In genomic region chr16:89200850-89201466, GRCh38 we compare ENCODE assay signal across 9 cellular contexts. TPM values are rescaled to one million over a fixed set of nuclear protein-coding genes. Genes with fewer than 3 reads are reported as not detected.
DNase-seq lines count a peak whose midpoint lies in the region; ATAC-seq and TF ChIP-seq lines count a peak whose summit lies in the region.
"Had no signal": no experiment of that assay in that cellular context is flagged by ENCODE, and none has a peak within 500 bp of the region (broad histone marks: within the 10 kb centered on the region; RNA-seq: fewer than 3 reads in every experiment).

No MANE protein-coding gene starts in this region.

- H3K79me1 ChIP-seq in mesendoderm (ENCODE audit: low read length), result no peaks in the 10 kb centered on the region

- peak overlapping the region; percentile 91 for H3K4me2 ChIP-seq in mesendoderm (ENCODE audit: low read length)

- no CpG with 5 or more reads among the region's 68 CpGs for WGBS in mesendoderm (ENCODE audit: extremely low coverage, insufficient coverage, low lambda C conversion rate)

- no peak for DNase-seq in stimulated activated naive CD8-positive, alpha-beta T cell treated with anti-CD3 and anti-CD28 coated beads, Interleukin-15, amount 100 ng/mL, for 72 hours
- DNase-seq in stimulated activated naive CD8-positive, alpha-beta T cell treated with anti-CD3 and anti-CD28 coated beads, Interleukin-15, Interleukin-2, amounts not matched to agents 100 U/mL and 50 U/mL, for 24 hours, result no peak
- DNase-seq in chondrocyte (ENCODE audit: low spot score), result peak; percentile 82
- DNase-seq in mesendoderm, result no peak
- DNase-seq in SIG-M5 treated with dmso at 0.1 percent for 504 hours (lab: John Stamatoyannopoulos, UW; ENCODE audit: unreplicated experiment), result no peak
- DNase-seq in GM19238 (ENCODE audit: insufficient read length, low spot score), result no peak
- no peak for DNase-seq in NCI-H2171 treated with DMSO at 0.1 percent for 48 hours (lab: John Stamatoyannopoulos, UW)
- DNase-seq in NCI-H2029 treated with DMSO at 0.1 percent for 48 hours (lab: John Stamatoyannopoulos, UW), result no peak
- DNase-seq: cortex of kidney had no signal

- no peak overlapping the region for H4K8ac ChIP-seq in mesendoderm (ENCODE audit: low read depth, low read length)

- H3K4me1 ChIP-seq in mesendoderm (ENCODE audit: control insufficient read depth, low read depth, low read length), result no peaks in the 10 kb centered on the region

- peaks cover 12% of the 10 kb centered on the region for H3K27me3 ChIP-seq in mesendoderm (ENCODE audit: insufficient read depth, low read length, poor library complexity)

- peak overlapping the region; percentile 20 for H3K18ac ChIP-seq in mesendoderm (ENCODE audit: low read length)

- peaks cover 3% of the 10 kb centered on the region for H3K36me3 Mint-ChIP-seq in chondrocyte (ENCODE audit: low read depth)

- no peaks in the 10 kb centered on the region for H3K36me3 ChIP-seq in mesendoderm (ENCODE audit: control insufficient read depth, insufficient read depth, low read length)

- peak overlapping the region; percentile 81 for H3K56ac ChIP-seq in mesendoderm (ENCODE audit: low read length)

- H3K27ac ChIP-seq in mesendoderm (ENCODE audit: low read depth, low read length), result no peak overlapping the region

- no peaks in the 10 kb centered on the region for H3K9me3 Mint-ChIP-seq in stimulated activated naive CD8-positive, alpha-beta T cell treated with anti-CD3 and anti-CD28 coated beads, Interleukin-15, amount 100 ng/mL, for 72 hours
- H3K9me3 Mint-ChIP-seq in chondrocyte (ENCODE audit: low read depth), result peaks cover 9% of the 10 kb centered on the region

- no peak for TF ChIP-seq CTCF in chondrocyte (IDR thresholded peaks at IDR 0.05)

- no peak overlapping the region for H2BK5ac ChIP-seq in mesendoderm (ENCODE audit: low read length)

- H3K4me3 ChIP-seq in mesendoderm (ENCODE audit: low read length), result peak overlapping the region; percentile 40

- peaks cover 68% of the 10 kb centered on the region for H3K27me3 Mint-ChIP-seq in stimulated activated naive CD8-positive, alpha-beta T cell treated with anti-CD3 and anti-CD28 coated beads, Interleukin-15, amount 100 ng/mL, for 72 hours
- peaks cover 33% of the 10 kb centered on the region for H3K27me3 Mint-ChIP-seq in chondrocyte (ENCODE audit: low read depth)

- H3K4ac ChIP-seq in mesendoderm (ENCODE audit: low read depth, low read length), result no peak overlapping the region

- no peak overlapping the region for H2BK120ac ChIP-seq in mesendoderm (ENCODE audit: low read depth, low read length)

- H3K9ac ChIP-seq in mesendoderm (ENCODE audit: low read length), result peak overlapping the region; percentile 61

- peak overlapping the region; percentile 55 to 62 for H3K4me3 Mint-ChIP-seq in stimulated activated naive CD8-positive, alpha-beta T cell treated with anti-CD3 and anti-CD28 coated beads, Interleukin-15, amount 100 ng/mL, for 72 hours
- H3K4me3 Mint-ChIP-seq in chondrocyte (ENCODE audit: unreplicated experiment), result peak overlapping the region; percentile 40

- peak; percentile 33 for ATAC-seq in stimulated activated naive CD8-positive, alpha-beta T cell treated with anti-CD3 and anti-CD28 coated beads, Interleukin-15, amount 100 ng/mL, for 72 hours
- no peak for ATAC-seq in stimulated activated naive CD8-positive, alpha-beta T cell treated with anti-CD3 and anti-CD28 coated beads, Interleukin-15, Interleukin-2, amounts not matched to agents 100 U/mL and 50 U/mL, for 24 hours

- no peak overlapping the region for H4K5ac ChIP-seq in mesendoderm (ENCODE audit: low read length)

- no peak overlapping the region for H3K27ac Mint-ChIP-seq in stimulated activated naive CD8-positive, alpha-beta T cell treated with anti-CD3 and anti-CD28 coated beads, Interleukin-15, amount 100 ng/mL, for 72 hours
- H3K27ac Mint-ChIP-seq in chondrocyte (ENCODE audit: unreplicated experiment), result no peak overlapping the region

- H3K79me2 ChIP-seq in mesendoderm (ENCODE audit: control insufficient read depth, insufficient read depth, low read length), result no peaks in the 10 kb centered on the region

- H3K23ac ChIP-seq in mesendoderm (ENCODE audit: low read length), result peak overlapping the region; percentile 9

- H3K4me1 Mint-ChIP-seq in stimulated activated naive CD8-positive, alpha-beta T cell treated with anti-CD3 and anti-CD28 coated beads, Interleukin-15, amount 100 ng/mL, for 72 hours, result peaks cover 12% of the 10 kb centered on the region
- peaks cover 7% of the 10 kb centered on the region for H3K4me1 Mint-ChIP-seq in chondrocyte (ENCODE audit: low read depth)

- H2BK15ac ChIP-seq in mesendoderm (replicated peaks; ENCODE audit: low read depth), result no peak overlapping the region

- no peak overlapping the region for H2AK5ac ChIP-seq in mesendoderm (ENCODE audit: low read length)

RNA-seq across cellular contexts. Expression of gene SLC22A31, which starts 0.6 kb away (rescaled TPM):
- 0.40 to 0.94 TPM in 2 of 3 replicates, not detected in the other for total RNA-seq in chondrocyte
- polyA plus RNA-seq in mesendoderm (2013, experiment 1 of 2), result 2.1 TPM
- 2.1 TPM for polyA plus RNA-seq in mesendoderm (2013, experiment 2 of 2)

RNA-seq across cellular contexts. Expression of gene ZNF778, which starts 16.5 kb away (rescaled TPM):
- total RNA-seq in chondrocyte, result 5.8 to 7.7 TPM (median 6.6 TPM) in 3 replicates
- polyA plus RNA-seq in mesendoderm (2013, experiment 1 of 2), result 11.0 TPM
- 11.9 TPM for polyA plus RNA-seq in mesendoderm (2013, experiment 2 of 2)

RNA-seq across cellular contexts. Expression of gene CDH15, which starts 29.4 kb away (rescaled TPM):
- total RNA-seq in chondrocyte, result 0.20 to 0.23 TPM in 2 of 3 replicates, not detected in the other
- polyA plus RNA-seq in mesendoderm (2013, experiment 1 of 2), result 0.10 TPM
- polyA plus RNA-seq in mesendoderm (2013, experiment 2 of 2), result 0.10 TPM
